14 cellular contexts compared by ENCODE assay signal in the genomic region with DNA sequence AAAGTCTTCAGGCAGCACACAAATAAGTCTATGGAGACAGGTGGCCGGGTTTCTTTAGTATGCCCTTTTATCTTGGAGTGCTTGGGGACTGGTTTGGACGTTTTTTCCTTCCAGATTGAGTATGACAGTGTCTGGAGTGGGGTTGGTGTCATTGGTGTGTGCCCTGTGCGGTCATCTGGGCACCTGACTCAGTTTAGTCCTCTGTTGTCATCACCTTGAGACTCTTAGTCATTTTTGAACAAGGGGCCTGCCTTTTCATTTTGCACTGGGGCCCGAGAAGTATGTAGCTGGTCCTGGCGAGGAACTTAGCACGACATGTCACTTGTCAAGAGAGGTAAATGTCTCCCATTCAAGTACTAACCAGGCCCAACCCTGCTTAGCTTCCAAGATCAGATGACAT. TPM values are rescaled to one million over a fixed set of nuclear protein-coding genes. Genes with fewer than 3 reads are reported as not detected.
DNase-seq lines count a peak whose midpoint lies in the region; TF ChIP-seq lines count a peak whose summit lies in the region.
"Had no signal": no experiment of that assay in that cellular context is flagged by ENCODE, and none has a peak within 500 bp of the region (broad histone marks: within the 10 kb centered on the region; RNA-seq: fewer than 3 reads in every experiment).

No MANE protein-coding gene starts in this region.

- peaks cover 91% of the 10 kb centered on the region for H3K36me3 Mint-ChIP-seq in activated T-helper 2 cell treated with anti-CD3 and anti-CD28 coated beads, Interferon-gamma antibody, Interleukin-2, Interleukin-4, amounts not matched to agents 10 μg/mL and 5 μg/mL and 100 μg/mL, durations not matched to agents 14 hours and 24 hours and 36 hours (ENCODE audit: low read depth)
- H3K36me3 Mint-ChIP-seq in activated CD4-positive, alpha-beta T cell treated with anti-CD3 and anti-CD28 coated beads, Interleukin-2, amount 10 ng/mL, durations not matched to agents 7 days and 5 days (ENCODE audit: low read depth) = peaks cover 64% of the 10 kb centered on the region

- H3K4me3 Mint-ChIP-seq in activated T-helper 2 cell treated with anti-CD3 and anti-CD28 coated beads, Interferon-gamma antibody, Interleukin-2, Interleukin-4, amounts not matched to agents 10 μg/mL and 5 μg/mL and 100 μg/mL, durations not matched to agents 14 hours and 24 hours and 36 hours (ENCODE audit: low read depth) = no peak overlapping the region
- no peak overlapping the region for H3K4me3 Mint-ChIP-seq in activated CD4-positive, alpha-beta T cell treated with anti-CD3 and anti-CD28 coated beads, Interleukin-2, amount 10 ng/mL, durations not matched to agents 7 days and 5 days
- H3K4me3 Mint-ChIP-seq: CD8-positive, alpha-beta T cell had no signal

- no peaks in the 10 kb centered on the region; the same call in 1 of the 2 replicates for H3F3A ChIP-seq in Loucy (ENCODE audit: low read depth)

- H3K9me3 Mint-ChIP-seq in activated T-helper 2 cell treated with anti-CD3 and anti-CD28 coated beads, Interferon-gamma antibody, Interleukin-2, Interleukin-4, amounts not matched to agents 10 μg/mL and 5 μg/mL and 100 μg/mL, durations not matched to agents 14 hours and 24 hours and 36 hours = no peaks in the 10 kb centered on the region
- H3K9me3 Mint-ChIP-seq in activated CD4-positive, alpha-beta T cell treated with anti-CD3 and anti-CD28 coated beads, Interleukin-2, amount 10 ng/mL, durations not matched to agents 7 days and 5 days = no peaks in the 10 kb centered on the region
- H3K9me3 Mint-ChIP-seq: CD8-positive, alpha-beta T cell had no signal

- TF ChIP-seq POLR2A in uterus (IDR thresholded peaks at IDR 0.05) = no peak

- H3K9me3 ChIP-seq in Loucy (ENCODE audit: insufficient read depth, low read depth, low read length) (no peaks in the 10 kb centered on the region), uterus (no peaks in the 10 kb centered on the region)
- H3K9me3 ChIP-seq: A549, BE2C, HAP-1 had no signal

- no peaks in the 10 kb centered on the region for H3K27me3 ChIP-seq in Loucy (ENCODE audit: insufficient read depth, low read length, poor library complexity, severe bottlenecking)
- H3K27me3 ChIP-seq in rectal smooth muscle tissue (ENCODE audit: control insufficient read depth, insufficient read depth, low read length) = no peaks in the 10 kb centered on the region
- H3K27me3 ChIP-seq in uterus = no peaks in the 10 kb centered on the region
- H3K27me3 ChIP-seq: BE2C had no signal

- no peak for TF ChIP-seq CTCF in Loucy (conservative IDR thresholded peaks at IDR 0.05; ENCODE audit: low read length)
- no peak for TF ChIP-seq CTCF in uterus (IDR thresholded peaks at IDR 0.05)

- H3K4me3 ChIP-seq in Loucy (ENCODE audit: low read length, poor library complexity, severe bottlenecking) (no peak overlapping the region), rectal smooth muscle tissue (ENCODE audit: low read length) (no peak overlapping the region), uterus (no peak overlapping the region)
- H3K4me3 ChIP-seq: A549, HAP-1 had no signal

- H3K79me2 ChIP-seq in Loucy (ENCODE audit: insufficient read depth, low read length) = no peaks in the 10 kb centered on the region

- intact Hi-C loops in activated T-helper 2 cell treated with anti-CD3 and anti-CD28 coated beads, Interferon-gamma antibody, Interleukin-2, Interleukin-4, amounts not matched to agents 10 μg/mL and 5 μg/mL and 100 μg/mL, durations not matched to agents 14 hours and 24 hours and 36 hours (cut with micrococcal nuclease) = no loop called here
- intact Hi-C loops in uterus (cut with DNase I; ENCODE audit: low total_unique reads) = no loop called here

- H3K4me2 ChIP-seq in Loucy (ENCODE audit: low read depth, low read length, poor library complexity, severe bottlenecking) = peak overlapping the region; percentile 13
- H3K4me2 ChIP-seq: A549 had no signal

- peaks cover 33% of the 10 kb centered on the region for H3K4me1 Mint-ChIP-seq in activated T-helper 2 cell treated with anti-CD3 and anti-CD28 coated beads, Interferon-gamma antibody, Interleukin-2, Interleukin-4, amounts not matched to agents 10 μg/mL and 5 μg/mL and 100 μg/mL, durations not matched to agents 14 hours and 24 hours and 36 hours (ENCODE audit: low read depth)
- peaks cover 40% of the 10 kb centered on the region for H3K4me1 Mint-ChIP-seq in activated CD4-positive, alpha-beta T cell treated with anti-CD3 and anti-CD28 coated beads, Interleukin-2, amount 10 ng/mL, durations not matched to agents 7 days and 5 days

- POLR2A ChIA-PET in activated CD4-positive, alpha-beta T cell treated with anti-CD3 and anti-CD28 coated beads, Interleukin-2, amount 10 ng/mL, durations not matched to agents 7 days and 5 days (lab: Charles Lee) = no interaction called here

- H3K9me2 ChIP-seq in Loucy (replicated peaks; ENCODE audit: low read depth, low read length) = no peaks in the 10 kb centered on the region

- H3K36me3 ChIP-seq in Loucy (ENCODE audit: insufficient read depth, low read length) (peaks cover 96% of the 10 kb centered on the region), rectal smooth muscle tissue (ENCODE audit: control insufficient read depth, insufficient read depth, low read length) (no peaks in the 10 kb centered on the region), uterus (no peaks in the 10 kb centered on the region)
- H3K36me3 ChIP-seq: HAP-1 had no signal

- no peak for DNase-seq in activated T-helper 2 cell treated with anti-CD3 and anti-CD28 coated beads, Interferon-gamma antibody, Interleukin-2, Interleukin-4, amounts not matched to agents 10 μg/mL and 5 μg/mL and 100 μg/mL, durations not matched to agents 14 hours and 24 hours and 36 hours (ENCODE audit: low spot score)
- DNase-seq in uterus (no peak), DMS 273 (lab: John Stamatoyannopoulos, UW; ENCODE audit: unreplicated experiment) (no peak)
- DNase-seq in activated CD4-positive, alpha-beta T cell treated with anti-CD3 and anti-CD28 coated beads, Interleukin-2, amount 10 ng/mL, durations not matched to agents 7 days and 5 days = no peak
- DNase-seq: BE2C; CD8-positive, alpha-beta T cell; COR-L47; DMS53; GF-D8 had no signal

- CTCF ChIA-PET in activated CD4-positive, alpha-beta T cell treated with anti-CD3 and anti-CD28 coated beads, Interleukin-2, amount 10 ng/mL, durations not matched to agents 7 days and 5 days (lab: Charles Lee) = interaction anchor here (0.9 to 1.4 kb wide), 5 partner anchors 14 to 253 kb away, joined by 3 to 4 read pairs (median 3); no protein-coding TSS in a partner anchor

- no peak overlapping the region for H2AFZ ChIP-seq in Loucy (ENCODE audit: low read length)

- H3K9ac ChIP-seq in Loucy (ENCODE audit: low read depth, low read length, poor library complexity, severe bottlenecking) = peak overlapping the region; percentile 33
- H3K9ac ChIP-seq in rectal smooth muscle tissue (ENCODE audit: low read length) = no peak overlapping the region

- H3K27ac ChIP-seq in rectal smooth muscle tissue (ENCODE audit: low read depth, low read length) (peak overlapping the region; percentile 27), uterus (peak overlapping the region; percentile 23 to 54)
- H3K27ac ChIP-seq: A549, C4-2B had no signal

- H4K20me1 ChIP-seq in Loucy (ENCODE audit: insufficient read depth, low read length, poor library complexity, severe bottlenecking) = no peaks in the 10 kb centered on the region

- H3K4me1 ChIP-seq in Loucy (ENCODE audit: insufficient read depth, low read length, poor library complexity, severe bottlenecking) (peaks cover 35% of the 10 kb centered on the region), rectal smooth muscle tissue (ENCODE audit: control insufficient read depth, insufficient read depth, low read length) (no peaks in the 10 kb centered on the region), uterus (no peaks in the 10 kb centered on the region)
- H3K4me1 ChIP-seq: A549, BE2C, HAP-1 had no signal

- no peaks in the 10 kb centered on the region for H3K27me3 Mint-ChIP-seq in activated T-helper 2 cell treated with anti-CD3 and anti-CD28 coated beads, Interferon-gamma antibody, Interleukin-2, Interleukin-4, amounts not matched to agents 10 μg/mL and 5 μg/mL and 100 μg/mL, durations not matched to agents 14 hours and 24 hours and 36 hours (ENCODE audit: low read depth)
- no peaks in the 10 kb centered on the region for H3K27me3 Mint-ChIP-seq in activated CD4-positive, alpha-beta T cell treated with anti-CD3 and anti-CD28 coated beads, Interleukin-2, amount 10 ng/mL, durations not matched to agents 7 days and 5 days

- peak overlapping the region; percentile 33 for H3K27ac Mint-ChIP-seq in activated T-helper 2 cell treated with anti-CD3 and anti-CD28 coated beads, Interferon-gamma antibody, Interleukin-2, Interleukin-4, amounts not matched to agents 10 μg/mL and 5 μg/mL and 100 μg/mL, durations not matched to agents 14 hours and 24 hours and 36 hours
- no peak overlapping the region for H3K27ac Mint-ChIP-seq in activated CD4-positive, alpha-beta T cell treated with anti-CD3 and anti-CD28 coated beads, Interleukin-2, amount 10 ng/mL, durations not matched to agents 7 days and 5 days
- H3K27ac Mint-ChIP-seq: CD8-positive, alpha-beta T cell had no signal

RNA-seq across cellular contexts. Expression of gene MYO18B, which starts 27.2 kb away (rescaled TPM):
- 6.0 and 6.1 TPM in 2 replicates for total RNA-seq in activated T-helper 2 cell treated with anti-CD3 and anti-CD28 coated beads, Interferon-gamma antibody, Interleukin-2, Interleukin-4, amounts not matched to agents 10 μg/mL and 5 μg/mL and 100 μg/mL, durations not matched to agents 14 hours and 24 hours and 36 hours
- under 1 TPM in 2 of 4 donors, not detected in 2; 0.41 to 0.43 TPM for total RNA-seq in uterus
- total RNA-seq in activated CD4-positive, alpha-beta T cell treated with anti-CD3 and anti-CD28 coated beads, Interleukin-2, amount 10 ng/mL, durations not matched to agents 7 days and 5 days = 1 to 10 TPM; 2.0 TPM
